12 cellular contexts compared by ENCODE assay signal in genomic region chr5:10699987-10700386, GRCh38.
DNase-seq lines count a peak whose midpoint lies in the region; ATAC-seq and TF ChIP-seq lines count a peak whose summit lies in the region.
"Had no signal": no experiment of that assay in that cellular context is flagged by ENCODE, and none has a peak within 500 bp of the region (broad histone marks: within the 10 kb centered on the region; RNA-seq: fewer than 3 reads in every experiment).

No MANE protein-coding gene starts in this region.

- peaks cover 72% of the 10 kb centered on the region for H3K79me2 ChIP-seq in PC-3 (ENCODE audit: low read length)

- no peak overlapping the region for H3K9ac ChIP-seq in PC-3 (ENCODE audit: low read length)

- 87 to 91% methylated on average over 8 of the region's 8 CpGs for WGBS in tibial nerve, 2 donors

- peak; percentile 50 for ATAC-seq in GM19452 (IDR thresholded peaks at IDR 0.05; ENCODE audit: unreplicated experiment)
- peak; percentile 58 for ATAC-seq in HG02973 (IDR thresholded peaks at IDR 0.05; ENCODE audit: unreplicated experiment)
- ATAC-seq in PC-3: no peak

- peaks cover 35% of the 10 kb centered on the region for H3F3A ChIP-seq in PC-3 (ENCODE audit: low read length, unreplicated experiment)

- TF ChIP-seq CTCF in GM06990 (IDR thresholded peaks at IDR 0.05; ENCODE audit: insufficient read depth, low read length, poor library complexity, severe bottlenecking) (no peak), PC-3 (conservative IDR thresholded peaks at IDR 0.05; ENCODE audit: low read depth, low read length) (no peak), tibial nerve (IDR thresholded peaks at IDR 0.05) (no peak), dorsolateral prefrontal cortex (IDR thresholded peaks at IDR 0.05 in 54 of 56, conservative IDR thresholded peaks at IDR 0.05 in 2 of 56; ENCODE audit: low read depth in 1 of 56, partially characterized antibody in 56 of 56) (no peak)

- no TSS peak for BruUV-seq in PC-3 (replicated peaks; lab: Mats Ljungman, UMichigan)

- no peak for TF ChIP-seq POLR2A in tibial nerve (IDR thresholded peaks at IDR 0.05)

- H3K36me3 ChIP-seq in GM06990 (ENCODE audit: control insufficient read depth, insufficient read depth, low read length): peaks cover 5% of the 10 kb centered on the region
- H3K36me3 ChIP-seq in PC-3 (ENCODE audit: low read depth, low read length): peaks cover 45% of the 10 kb centered on the region; the same call in 1 of the 2 replicates
- H3K36me3 ChIP-seq in tibial nerve: no peaks in the 10 kb centered on the region

- POLR2A ChIA-PET in PC-3 (lab: Charles Lee; ENCODE audit: unreplicated experiment): no interaction called here

- intact Hi-C loops in PC-3 (cut with micrococcal nuclease) (loop anchor here (5.0 to 10.0 kb wide), 4 partner anchors 37 to 795 kb away; no protein-coding TSS in a partner anchor), dorsolateral prefrontal cortex (cut with DNase I) (loop anchor here (5.0 to 10.0 kb wide), 8 partner anchors 157 to 1327 kb away; partner anchors contain the start of gene CTNND2 (in 2 of the 2))

- no peak overlapping the region for H2AFZ ChIP-seq in PC-3 (ENCODE audit: low read length)

- H4K20me1 ChIP-seq in PC-3 (ENCODE audit: low read length): no peaks in the 10 kb centered on the region

- peaks cover 60% of the 10 kb centered on the region for H3K4me1 ChIP-seq in PC-3 (ENCODE audit: insufficient read depth, low read length)
- H3K4me1 ChIP-seq in tibial nerve: peaks cover 0 to 60% (median 10%) of the 10 kb centered on the region in 4 donors

- no peak overlapping the region for H3K4me2 ChIP-seq in PC-3 (ENCODE audit: low read length)

- no peaks in the 10 kb centered on the region for H3K27me3 ChIP-seq in GM06990 (replicated peaks; ENCODE audit: control insufficient read depth, insufficient read depth, low read length)
- H3K27me3 ChIP-seq in PC-3 (ENCODE audit: low read length): no peaks in the 10 kb centered on the region
- H3K27me3 ChIP-seq in tibial nerve: no peaks in the 10 kb centered on the region
- no peaks in the 10 kb centered on the region for H3K27me3 ChIP-seq in dorsolateral prefrontal cortex

- H3K4me3 ChIP-seq in GM06990 (replicated peaks; ENCODE audit: low read depth, low read length) (no peak overlapping the region), PC-3 (ENCODE audit: low read length) (no peak overlapping the region), tibial nerve (no peak overlapping the region), dorsolateral prefrontal cortex (no peak overlapping the region)
- H3K4me3 ChIP-seq: coronary artery had no signal

- TF ChIP-seq EP300 in tibial nerve (IDR thresholded peaks at IDR 0.05): no peak

- DNase-seq in GM06990 (ENCODE audit: extremely low read depth, insufficient read length) (peak; percentile 59), PC-3 (no peak), substantia nigra (lab: John Stamatoyannopoulos, UW) (no peak), tibial nerve (ENCODE audit: low spot score in 2 of 2) (no peak), cerebellar nuclear complex (lab: John Stamatoyannopoulos, UW) (no peak), dorsolateral prefrontal cortex (no peak)
- DNase-seq: activated T-cell treated with anti-CD3 and anti-CD28 coated beads, Interleukin-2, amount 50 U/mL, for 1 hour; MM.1S; occipital lobe had no signal

- no peaks in the 10 kb centered on the region for H3K9me2 ChIP-seq in PC-3 (replicated peaks; ENCODE audit: low read length)

- H3K9me3 ChIP-seq in PC-3 (ENCODE audit: low read length): no peaks in the 10 kb centered on the region
- H3K9me3 ChIP-seq in tibial nerve: no peaks in the 10 kb centered on the region

- 0 out of 2 replicates have a peak overlapping the region, but pooled peaks have one; percentile 0 for H3K27ac ChIP-seq in PC-3 (ENCODE audit: low read length)
- no peak overlapping the region for H3K27ac ChIP-seq in substantia nigra (ENCODE audit: low read depth, low read length, poor library complexity, severe bottlenecking)
- H3K27ac ChIP-seq in tibial nerve: peak overlapping the region in 1 of 4 donors; percentile 73
- no peak overlapping the region for H3K27ac ChIP-seq in dorsolateral prefrontal cortex
- H3K27ac ChIP-seq: coronary artery had no signal

- CTCF ChIA-PET in PC-3 (lab: Charles Lee): no interaction called here
